Comparison of ENCODE assay signal across 9 cellular contexts in genomic region chr3:149340310-149340933, GRCh38. TPM values are rescaled to one million over a fixed set of nuclear protein-coding genes. Genes with fewer than 3 reads are reported as not detected.
A peak's percentile ranks its signal among the peaks of the same experiment; 100 is the strongest.
DNase-seq lines count a peak whose midpoint lies in the region; ATAC-seq, FAIRE-seq and TF ChIP-seq lines count a peak whose summit lies in the region.
"Had no signal": no experiment of that assay in that cellular context is flagged by ENCODE, and none has a peak within 500 bp of the region (broad histone marks: within the 10 kb centered on the region; RNA-seq: fewer than 3 reads in every experiment).

No MANE protein-coding gene starts in this region.

- H3K4me1 ChIP-seq in endothelial cell of umbilical vein (ENCODE audit: control insufficient read depth, extremely low read depth, insufficient read depth, low read length) (peaks cover 52% of the 10 kb centered on the region), osteoblast (ENCODE audit: insufficient read depth, low read length) (peaks cover 38% of the 10 kb centered on the region)

- POLR2A ChIA-PET in endothelial cell of umbilical vein (lab: Charles Lee), result interaction anchor here (0.7 to 2.9 kb wide), 8 partner anchors 8 to 167 kb away, joined by 3 to 21 read pairs (median 8); partner anchors contain the start of gene TM4SF1

- peak overlapping the region in 1 of 3 experiments; percentile 45 for H3K4me3 ChIP-seq in endothelial cell of umbilical vein (replicated peaks in 1 of 3; ENCODE audit: insufficient read depth in 1 of 3, low read depth in 1 of 3, low read length in 3 of 3)
- peak overlapping the region; percentile 5 for H3K4me3 ChIP-seq in osteoblast (ENCODE audit: insufficient read depth, low read length)

- H3K36me3 ChIP-seq in endothelial cell of umbilical vein (ENCODE audit: control insufficient read depth in 2 of 2, extremely low read depth in 1 of 2, insufficient read depth in 2 of 2, low read length in 2 of 2) (no peaks in the 10 kb centered on the region), osteoblast (ENCODE audit: insufficient read depth, low read length) (no peaks in the 10 kb centered on the region)

- dilution Hi-C loops in endothelial cell of umbilical vein (cut with MboI; ENCODE audit: extremely low pct_ligation_motif_present, low sequenced_read_pairs), result no loop called here

- TF ChIP-seq POLR2A in endothelial cell of umbilical vein (IDR thresholded peaks at IDR 0.05; ENCODE audit: low read depth, low read length), result peak; percentile 10

- H2AFZ ChIP-seq in endothelial cell of umbilical vein (ENCODE audit: low read depth, low read length), result no peak overlapping the region
- H2AFZ ChIP-seq in osteoblast (ENCODE audit: low read length), result peak overlapping the region; percentile 33

- no peak for ATAC-seq in HG02884 (IDR thresholded peaks at IDR 0.05; ENCODE audit: unreplicated experiment)

- H3K9ac ChIP-seq in endothelial cell of umbilical vein (replicated peaks; ENCODE audit: extremely low read depth, insufficient read depth, low read length), result peak overlapping the region; percentile 93

- no peaks in the 10 kb centered on the region for H4K20me1 ChIP-seq in endothelial cell of umbilical vein (replicated peaks; ENCODE audit: control insufficient read depth, extremely low read depth, insufficient read depth, low read length)
- H4K20me1 ChIP-seq in osteoblast (ENCODE audit: insufficient read depth, low read length), result no peaks in the 10 kb centered on the region

- no peaks in the 10 kb centered on the region for H3K9me1 ChIP-seq in endothelial cell of umbilical vein (replicated peaks; ENCODE audit: control insufficient read depth, extremely low read depth, insufficient read depth, low read length)

- no peak for TF ChIP-seq CTCF in endothelial cell of umbilical vein (IDR thresholded peaks at IDR 0.05; ENCODE audit: extremely low read depth in 1 of 2, insufficient read depth in 1 of 2, low read depth in 1 of 2, low read length in 2 of 2)
- TF ChIP-seq CTCF in osteoblast (IDR thresholded peaks at IDR 0.05; ENCODE audit: extremely low read depth, low read depth, low read length), result no peak

- H3K27ac ChIP-seq in endothelial cell of umbilical vein (ENCODE audit: insufficient read depth, low read depth, low read length) (peak overlapping the region; percentile 99), osteoblast (ENCODE audit: low read depth, low read length) (peak overlapping the region; percentile 82)

- peak overlapping the region; percentile 94 for H3K4me2 ChIP-seq in endothelial cell of umbilical vein (ENCODE audit: insufficient read depth, low read length)
- H3K4me2 ChIP-seq in osteoblast (ENCODE audit: insufficient read depth, low read length), result peak overlapping the region; percentile 69

- DNase-seq in COR-L47 (lab: John Stamatoyannopoulos, UW), result peak; percentile 84
- peak; percentile 80 for DNase-seq in NCI-H345 treated with DMSO at 0.1 percent for 48 hours (lab: John Stamatoyannopoulos, UW; ENCODE audit: unreplicated experiment)
- peak; percentile 93 for DNase-seq in endothelial cell of umbilical vein (ENCODE audit: low read depth, low spot score)
- DNase-seq in osteoblast (ENCODE audit: insufficient read length, low spot score, missing footprints), result peak; percentile 15
- DNase-seq in SIG-M5 (lab: John Stamatoyannopoulos, UW), result no peak
- no peak for DNase-seq in activated CD4-positive, alpha-beta T cell treated with anti-CD3 and anti-CD28 coated beads for 4 hours
- DNase-seq in T1000 (lab: John Stamatoyannopoulos, UW), result no peak

- H3K27me3 ChIP-seq in endothelial cell of umbilical vein (ENCODE audit: control insufficient read depth in 2 of 2, insufficient read depth in 2 of 2, low read length in 2 of 2) (no peaks in the 10 kb centered on the region), osteoblast (ENCODE audit: insufficient read depth, low read length) (no peaks in the 10 kb centered on the region)

- no peaks in the 10 kb centered on the region for H3K9me3 ChIP-seq in endothelial cell of umbilical vein (replicated peaks; ENCODE audit: control insufficient read depth, insufficient read depth, low read length)
- H3K9me3 ChIP-seq in osteoblast (ENCODE audit: low read depth, low read length), result no peaks in the 10 kb centered on the region

- no peak for FAIRE-seq in endothelial cell of umbilical vein (lab: Jason Lieb, UNC)

- CTCF ChIA-PET in endothelial cell of umbilical vein (lab: Charles Lee), result interaction anchor here (1.1 to 2.2 kb wide), 10 partner anchors 9 to 385 kb away, joined by 3 to 15 read pairs (median 6); partner anchors contain the start of gene HPS3

- intact Hi-C loops in endothelial cell of umbilical vein (cut with micrococcal nuclease), result loop anchor here (1.0 kb wide), 8 partner anchors 8 to 275 kb away; no protein-coding TSS in a partner anchor

- H3K79me2 ChIP-seq in endothelial cell of umbilical vein (ENCODE audit: control insufficient read depth, insufficient read depth, low read length), result no peaks in the 10 kb centered on the region
- H3K79me2 ChIP-seq in osteoblast (ENCODE audit: insufficient read depth, low read length), result no peaks in the 10 kb centered on the region

- BruUV-seq in endothelial cell of umbilical vein (replicated peaks; lab: Mats Ljungman, UMichigan), result TSS peak; percentile 74

TF ChIP-seq in endothelial cell of umbilical vein, 7 proteins besides CTCF, POLR2A, EP300 and RAD21:
- TF ChIP-seq EZH2 (IDR thresholded peaks at IDR 0.05; ENCODE audit: borderline replicate concordance, low read depth, low read length, severe bottlenecking) (no peak), FOS (IDR thresholded peaks at IDR 0.05; ENCODE audit: borderline replicate concordance, insufficient read depth, low read length) (peak; percentile 78), JUN (IDR thresholded peaks at IDR 0.05; ENCODE audit: borderline replicate concordance, insufficient read depth, insufficient read length, low read depth) (peak; percentile 44)

RNA-seq across cellular contexts. Expression of gene TM4SF18, which starts 7.0 kb away (rescaled TPM):
- total RNA-seq in endothelial cell of umbilical vein, result 142 and 158 TPM in 2 replicates
- 150 and 163 TPM in 2 replicates for polyA plus RNA-seq in endothelial cell of umbilical vein
- polyA plus RNA-seq in endothelial cell of umbilical vein (2011; cell fraction: cytosol; rRNA removed), result 116 and 149 TPM in 2 replicates
- 67.7 and 88.9 TPM in 2 replicates for polyA plus RNA-seq in endothelial cell of umbilical vein (2011; cell fraction: nucleus; rRNA removed)
- 19.9 and 43.2 TPM in 2 replicates for polyA plus RNA-seq in endothelial cell of umbilical vein (2012)
- 192 and 213 TPM in 2 replicates for polyA minus RNA-seq in endothelial cell of umbilical vein
- polyA minus RNA-seq in endothelial cell of umbilical vein (2011; cell fraction: cytosol; rRNA and poly(A)+ RNA removed), result not detected
- 66.9 and 78.8 TPM in 2 replicates for polyA minus RNA-seq in endothelial cell of umbilical vein (2011; cell fraction: nucleus; rRNA and poly(A)+ RNA removed)
- 0.29 TPM in 1 of 2 replicates, not detected in the other for total RNA-seq in osteoblast
- total RNA-seq: T-helper 2 cell treated with Interferon-gamma antibody and Interleukin-4, amounts not matched to agents 100 ng/mL and 5 ng/mL, for 36 hours had no signal

RNA-seq across cellular contexts. Expression of gene TM4SF1, which starts 37.0 kb away (rescaled TPM):
- total RNA-seq in endothelial cell of umbilical vein (559 and 619 TPM in 2 replicates), osteoblast (209 and 210 TPM in 2 replicates)
- 1,270 and 1,407 TPM in 2 replicates for polyA plus RNA-seq in endothelial cell of umbilical vein
- polyA plus RNA-seq in endothelial cell of umbilical vein (2011; cell fraction: cytosol; rRNA removed), result 1,095 and 1,145 TPM in 2 replicates
- polyA plus RNA-seq in endothelial cell of umbilical vein (2011; cell fraction: nucleus; rRNA removed), result 679 and 727 TPM in 2 replicates
- 331 and 379 TPM in 2 replicates for polyA plus RNA-seq in endothelial cell of umbilical vein (2012)
- polyA minus RNA-seq in endothelial cell of umbilical vein, result 1,191 and 1,311 TPM in 2 replicates
- polyA minus RNA-seq in endothelial cell of umbilical vein (2011; cell fraction: cytosol; rRNA and poly(A)+ RNA removed), result 916 TPM
- 436 and 623 TPM in 2 replicates for polyA minus RNA-seq in endothelial cell of umbilical vein (2011; cell fraction: nucleus; rRNA and poly(A)+ RNA removed)
- total RNA-seq: T-helper 2 cell treated with Interferon-gamma antibody and Interleukin-4, amounts not matched to agents 100 ng/mL and 5 ng/mL, for 36 hours had no signal

Comparison
In these comparisons a context has a peak if more than half of its experiments do, and no peak if none do; other contexts are left out.
1. DNase-seq: peak in COR-L47 (single experiment), NCI-H345 treated with DMSO at 0.1 percent for 48 hours (single experiment), endothelial cell of umbilical vein (single experiment) and osteoblast (single experiment); none in SIG-M5 (single experiment), activated CD4-positive, alpha-beta T cell treated with anti-CD3 and anti-CD28 coated beads for 4 hours (0 of 2) and T1000 (single experiment).
2. RNA of gene TM4SF18, which starts 7.0 kb away (total RNA-seq): 142 to 158 TPM in endothelial cell of umbilical vein; 0.29 TPM in osteoblast; every median in the first group is over 100 times any median in the second.